In the genomic region with DNA sequence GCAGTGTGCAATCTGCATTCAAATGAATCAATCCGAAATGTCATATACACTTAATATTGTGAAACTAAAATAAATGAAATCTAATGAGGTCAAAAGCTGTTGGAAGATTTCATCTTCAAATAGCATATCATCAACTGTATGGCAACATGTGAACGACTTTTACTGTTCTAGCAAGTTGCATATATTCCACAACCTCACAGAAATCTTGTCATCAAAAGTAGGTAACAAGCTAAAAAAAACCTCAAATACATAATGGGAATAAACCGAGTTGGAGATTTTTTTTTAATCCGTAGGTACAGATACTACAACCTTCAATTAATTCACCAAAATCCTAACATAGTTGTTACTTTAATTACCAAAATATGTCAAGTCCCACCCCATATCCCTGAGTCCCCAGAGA, we compare ENCODE assay signal across 8 cellular contexts. TPM values are rescaled to one million over a fixed set of nuclear protein-coding genes. Genes with fewer than 3 reads are reported as not detected.
A peak's percentile ranks its signal among the peaks of the same experiment; 100 is the strongest.
DNase-seq lines count a peak whose midpoint lies in the region; ATAC-seq and TF ChIP-seq lines count a peak whose summit lies in the region.

No MANE protein-coding gene starts in this region.

- H3K9me3 Mint-ChIP-seq in activated CD4-positive, alpha-beta T cell treated with anti-CD3 and anti-CD28 coated beads, Interleukin-2, amount 10 ng/mL, durations not matched to agents 24 days and 14 days: no peaks in the 10 kb centered on the region
- no peaks in the 10 kb centered on the region for H3K9me3 Mint-ChIP-seq in activated CD8-positive, alpha-beta T cell treated with anti-CD3 and anti-CD28 coated beads for 36 hours

- no peak for TF ChIP-seq CTCF in activated CD8-positive, alpha-beta T cell treated with anti-CD3 and anti-CD28 coated beads for 36 hours (IDR thresholded peaks at IDR 0.05)
- no peak for TF ChIP-seq CTCF in testis (IDR thresholded peaks at IDR 0.05)

- no peaks in the 10 kb centered on the region for H3K36me3 ChIP-seq in testis (ENCODE audit: low read depth, missing control alignments)

- CTCF ChIA-PET in activated CD8-positive, alpha-beta T cell treated with anti-CD3 and anti-CD28 coated beads for 36 hours (lab: Charles Lee): interaction anchor here (1.0 to 2.1 kb wide), 5 partner anchors 15 to 235 kb away, joined by 4 to 13 read pairs (median 5); a partner anchor contains a TSS

- peak overlapping the region; percentile 92 for H3K4me3 Mint-ChIP-seq in activated CD4-positive, alpha-beta T cell treated with anti-CD3 and anti-CD28 coated beads, Interleukin-2, amount 10 ng/mL, durations not matched to agents 24 days and 14 days
- H3K4me3 Mint-ChIP-seq in activated CD8-positive, alpha-beta T cell treated with anti-CD3 and anti-CD28 coated beads for 36 hours: peak overlapping the region; percentile 97

- TF ChIP-seq POLR2A in testis (IDR thresholded peaks at IDR 0.05): no peak

- ATAC-seq in activated CD8-positive, alpha-beta T cell treated with anti-CD3 and anti-CD28 coated beads for 36 hours: no peak
- no peak for ATAC-seq in GM21526 (IDR thresholded peaks at IDR 0.05; ENCODE audit: low FRiP score, unreplicated experiment)

- POLR2A ChIA-PET in activated CD8-positive, alpha-beta T cell treated with anti-CD3 and anti-CD28 coated beads for 36 hours (lab: Charles Lee): interaction anchor here (1.0 to 2.8 kb wide), 7 partner anchors 12 to 234 kb away, joined by 3 to 14 read pairs (median 5); a partner anchor contains a TSS

- peak overlapping the region; percentile 95 for H3K27ac Mint-ChIP-seq in activated CD4-positive, alpha-beta T cell treated with anti-CD3 and anti-CD28 coated beads, Interleukin-2, amount 10 ng/mL, durations not matched to agents 24 days and 14 days
- H3K27ac Mint-ChIP-seq in activated CD8-positive, alpha-beta T cell treated with anti-CD3 and anti-CD28 coated beads for 36 hours: peak overlapping the region; percentile 95

- 14% methylated on average over 4 of the region's 4 CpGs for WGBS in testis, 2 donors

- no peaks in the 10 kb centered on the region for H3K27me3 ChIP-seq in testis

- peaks cover 5% of the 10 kb centered on the region for H3K36me3 Mint-ChIP-seq in activated CD4-positive, alpha-beta T cell treated with anti-CD3 and anti-CD28 coated beads, Interleukin-2, amount 10 ng/mL, durations not matched to agents 24 days and 14 days (ENCODE audit: low read depth)
- peaks cover 12% of the 10 kb centered on the region for H3K36me3 Mint-ChIP-seq in activated CD8-positive, alpha-beta T cell treated with anti-CD3 and anti-CD28 coated beads for 36 hours (ENCODE audit: low read depth)

- H3K4me3 ChIP-seq in testis: peak overlapping the region; percentile 95 to 100

- no peak for DNase-seq in activated CD4-positive, alpha-beta T cell treated with anti-CD3 and anti-CD28 coated beads, Interleukin-2, amount 10 ng/mL, durations not matched to agents 24 days and 14 days
- DNase-seq in activated CD4-positive, alpha-beta T cell treated with anti-CD3 and anti-CD28 coated beads, Interleukin-2, amount 50 U/mL, for 4 hours: no peak
- no peak for DNase-seq in activated CD8-positive, alpha-beta T cell treated with anti-CD3 and anti-CD28 coated beads for 36 hours
- DNase-seq in inferior parietal cortex (ENCODE audit: extremely low spot score) (peak; percentile 33), testis (no peak), SW480 (ENCODE audit: low spot score) (no peak), T-helper 9 cell (no peak)

- H3K9me3 ChIP-seq in testis: no peaks in the 10 kb centered on the region

- peaks cover 38% of the 10 kb centered on the region for H3K4me1 Mint-ChIP-seq in activated CD4-positive, alpha-beta T cell treated with anti-CD3 and anti-CD28 coated beads, Interleukin-2, amount 10 ng/mL, durations not matched to agents 24 days and 14 days
- H3K4me1 Mint-ChIP-seq in activated CD8-positive, alpha-beta T cell treated with anti-CD3 and anti-CD28 coated beads for 36 hours (ENCODE audit: low read depth): peaks cover 43% of the 10 kb centered on the region

- H3K27ac ChIP-seq in testis: peak overlapping the region; percentile 99 to 100

- H3K4me1 ChIP-seq in testis: peaks cover 8% of the 10 kb centered on the region

- H3K27me3 Mint-ChIP-seq in activated CD4-positive, alpha-beta T cell treated with anti-CD3 and anti-CD28 coated beads, Interleukin-2, amount 10 ng/mL, durations not matched to agents 24 days and 14 days: no peaks in the 10 kb centered on the region
- no peaks in the 10 kb centered on the region for H3K27me3 Mint-ChIP-seq in activated CD8-positive, alpha-beta T cell treated with anti-CD3 and anti-CD28 coated beads for 36 hours

- intact Hi-C loops in activated CD4-positive, alpha-beta T cell treated with anti-CD3 and anti-CD28 coated beads, Interleukin-2, amount 10 ng/mL, durations not matched to agents 24 days and 14 days (cut with micrococcal nuclease): loop anchor here (2.0 to 5.0 kb wide), 5 partner anchors 83 to 890 kb away; a partner anchor contains a TSS
- intact Hi-C loops in activated CD8-positive, alpha-beta T cell treated with anti-CD3 and anti-CD28 coated beads for 36 hours (cut with micrococcal nuclease): loop anchor here (5.0 kb wide), 1 partner anchor 150 kb away; no protein-coding TSS in a partner anchor
- intact Hi-C loops in testis (cut with DNase I; ENCODE audit: low total_unique reads): loop anchor here (10.0 kb wide), 1 partner anchor 237 kb away; no protein-coding TSS in a partner anchor

RNA-seq across cellular contexts. Expression of a gene that starts 1.1 kb away (rescaled TPM):
- total RNA-seq in activated CD4-positive, alpha-beta T cell treated with anti-CD3 and anti-CD28 coated beads, Interleukin-2, amount 10 ng/mL, durations not matched to agents 24 days and 14 days: 94.7 and 104 TPM in 2 replicates
- total RNA-seq in activated CD8-positive, alpha-beta T cell treated with anti-CD3 and anti-CD28 coated beads for 36 hours: 100 to 1,000 TPM; 108 to 120 TPM
- total RNA-seq in testis: 100 to 1,000 TPM; 172 to 199 TPM
- 44.1 TPM for polyA plus RNA-seq in testis (ENCODE audit: insufficient read depth, low read depth, low replicate concordance)

RNA-seq across cellular contexts. Expression of a gene that starts 47.6 kb away (rescaled TPM):
- total RNA-seq in activated CD4-positive, alpha-beta T cell treated with anti-CD3 and anti-CD28 coated beads, Interleukin-2, amount 10 ng/mL, durations not matched to agents 24 days and 14 days: 14.1 TPM in 2 replicates
- total RNA-seq in activated CD8-positive, alpha-beta T cell treated with anti-CD3 and anti-CD28 coated beads for 36 hours: 10 to 100 TPM; 24.5 to 25.3 TPM
- total RNA-seq in testis: 10 to 100 TPM; 23.0 to 24.0 TPM
- 36.0 TPM for polyA plus RNA-seq in testis (ENCODE audit: insufficient read depth, low read depth, low replicate concordance)
